Comparison of ENCODE assay signal across 1 cellular context in genomic region chr20:22623211-22623610, GRCh38.
TF ChIP-seq lines count a peak whose summit lies in the region.

No MANE protein-coding gene starts in this region.

TF ChIP-seq in H1, 55 proteins besides CTCF, POLR2A, EP300 and RAD21 (continued from another document):
- TF ChIP-seq BRCA1 (IDR thresholded peaks at IDR 0.05; ENCODE audit: low read depth, low read length) (no peak), POU5F1 (IDR thresholded peaks at IDR 0.05; ENCODE audit: low read depth, low read length) (no peak), CREB1 (IDR thresholded peaks at IDR 0.05) (no peak), RBBP5 (IDR thresholded peaks at IDR 0.05; ENCODE audit: borderline replicate concordance, low read depth, low read length) (no peak), CHD2 (IDR thresholded peaks at IDR 0.05; ENCODE audit: low read length) (no peak), SIX5 (IDR thresholded peaks at IDR 0.05; ENCODE audit: low read depth, low read length) (no peak), CEBPB (IDR thresholded peaks at IDR 0.05; ENCODE audit: low read depth, low read length) (no peak), KDM1A (IDR thresholded peaks at IDR 0.05; ENCODE audit: borderline replicate concordance, low read length) (no peak), PHF8 (conservative IDR thresholded peaks at IDR 0.05; ENCODE audit: low read depth, low read length) (no peak), HDAC6 (IDR thresholded peaks at IDR 0.05; ENCODE audit: low read depth, low read length) (no peak)
